In genomic region chrX:12971282-12972003, GRCh38 we compare ENCODE assay signal across 9 cellular contexts. TPM values are rescaled to one million over a fixed set of nuclear protein-coding genes. Genes with fewer than 3 reads are reported as not detected.
DNase-seq lines count a peak whose midpoint lies in the region; ATAC-seq and TF ChIP-seq lines count a peak whose summit lies in the region.
"Had no signal": no experiment of that assay in that cellular context is flagged by ENCODE, and none has a peak within 500 bp of the region (broad histone marks: within the 10 kb centered on the region; RNA-seq: fewer than 3 reads in every experiment).

No MANE protein-coding gene starts in this region.

- H3K9ac ChIP-seq in HUES6 (ENCODE audit: low read length), result peak overlapping the region; percentile 44

- ATAC-seq in WTC11 (no peak), left ventricle myocardium superior (peak; percentile 17), GM21515 (IDR thresholded peaks at IDR 0.05; ENCODE audit: unreplicated experiment) (no peak)
- no peak for ATAC-seq in stimulated activated naive CD8-positive, alpha-beta T cell treated with anti-CD3 and anti-CD28 coated beads, Interleukin-15, Interleukin-2, amounts not matched to agents 100 U/mL and 50 U/mL, for 24 hours
- ATAC-seq: HCT116 had no signal

- H3K4me1 Mint-ChIP-seq in WTC11, result peaks cover 38% of the 10 kb centered on the region

- peaks cover 37% of the 10 kb centered on the region for H3K4me1 ChIP-seq in HUES6 (ENCODE audit: control insufficient read depth, insufficient read depth, low read length)

- no peaks in the 10 kb centered on the region for H3K27me3 Mint-ChIP-seq in WTC11 (ENCODE audit: low read depth)

- H3K27ac ChIP-seq in HUES6 (ENCODE audit: low read depth, low read length), result peak overlapping the region; percentile 20; the same call in 1 of the 2 replicates

- peaks cover 13% of the 10 kb centered on the region for H3K9me3 ChIP-seq in HUES6 (ENCODE audit: control insufficient read depth, insufficient read depth, low read depth, low read length)

- H3K27ac Mint-ChIP-seq in WTC11, result peak overlapping the region; percentile 76

- no peak for TF ChIP-seq CTCF in WTC11 (IDR thresholded peaks at IDR 0.05)

- H3K36me3 Mint-ChIP-seq in WTC11, result peaks cover 19% of the 10 kb centered on the region

- H3K36me3 ChIP-seq in HUES6 (ENCODE audit: control insufficient read depth, insufficient read depth, low read length), result peaks cover 14% of the 10 kb centered on the region

- H3K9me3 Mint-ChIP-seq in WTC11, result no peaks in the 10 kb centered on the region

- POLR2A ChIA-PET in WTC11 (lab: Charles Lee), result no interaction called here

- no peaks in the 10 kb centered on the region; the same call in 1 of the 2 replicates for H3K27me3 ChIP-seq in HUES6 (ENCODE audit: control insufficient read depth, insufficient read depth, low read length)

- intact Hi-C loops in left ventricle myocardium superior (cut with micrococcal nuclease), result loop anchor here (10.0 kb wide), 1 partner anchor 513 kb away; no protein-coding TSS in a partner anchor

- no peak overlapping the region for H3K4me3 ChIP-seq in HUES6 (ENCODE audit: low read depth, low read length)

- CTCF ChIA-PET in WTC11 (lab: Charles Lee), result interaction anchor here (1.4 kb wide), 1 partner anchor 25 kb away, joined by 6 read pairs; no protein-coding TSS in a partner anchor

- H3K4me3 Mint-ChIP-seq in WTC11, result no peak overlapping the region

- no peak for DNase-seq in WTC11 (ENCODE audit: low spot score)
- peak; percentile 46 for DNase-seq in left ventricle myocardium superior
- peak; percentile 53 for DNase-seq in stimulated activated naive CD8-positive, alpha-beta T cell treated with anti-CD3 and anti-CD28 coated beads, Interleukin-15, Interleukin-2, amounts not matched to agents 100 U/mL and 50 U/mL, for 24 hours
- DNase-seq in HuH-7 (ENCODE audit: low spot score), result no peak
- DNase-seq in COLO668 (lab: John Stamatoyannopoulos, UW; ENCODE audit: unreplicated experiment), result no peak
- DNase-seq in NCI-H2196 (lab: John Stamatoyannopoulos, UW; ENCODE audit: unreplicated experiment), result no peak

TF ChIP-seq in WTC11, 78 proteins besides CTCF, POLR2A, EP300 and RAD21:
- TF ChIP-seq MYBL2 (CRISPR knock-in tag; IDR thresholded peaks at IDR 0.05) (no peak), TCF7 (CRISPR knock-in tag; IDR thresholded peaks at IDR 0.05; ENCODE audit: low read depth) (no peak), TEAD1 (CRISPR knock-in tag; IDR thresholded peaks at IDR 0.05) (no peak), ZNF121 (CRISPR knock-in tag; IDR thresholded peaks at IDR 0.05) (no peak), MXD4 (CRISPR knock-in tag; IDR thresholded peaks at IDR 0.05; ENCODE audit: borderline replicate concordance) (no peak), ZNF263 (CRISPR knock-in tag; IDR thresholded peaks at IDR 0.05; ENCODE audit: low read depth) (no peak), ZNF512 (CRISPR knock-in tag; IDR thresholded peaks at IDR 0.05; ENCODE audit: borderline replicate concordance) (no peak), TP53 (CRISPR knock-in tag; IDR thresholded peaks at IDR 0.05) (no peak), FOXK1 (CRISPR knock-in tag; IDR thresholded peaks at IDR 0.05) (no peak)
- TF ChIP-seq, protein P1, sequence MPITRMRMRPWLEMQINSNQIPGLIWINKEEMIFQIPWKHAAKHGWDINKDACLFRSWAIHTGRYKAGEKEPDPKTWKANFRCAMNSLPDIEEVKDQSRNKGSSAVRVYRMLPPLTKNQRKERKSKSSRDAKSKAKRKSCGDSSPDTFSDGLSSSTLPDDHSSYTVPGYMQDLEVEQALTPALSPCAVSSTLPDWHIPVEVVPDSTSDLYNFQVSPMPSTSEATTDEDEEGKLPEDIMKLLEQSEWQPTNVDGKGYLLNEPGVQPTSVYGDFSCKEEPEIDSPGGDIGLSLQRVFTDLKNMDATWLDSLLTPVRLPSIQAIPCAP (CRISPR knock-in tag; IDR thresholded peaks at IDR 0.05), result no peak
- TF ChIP-seq, protein P2, sequence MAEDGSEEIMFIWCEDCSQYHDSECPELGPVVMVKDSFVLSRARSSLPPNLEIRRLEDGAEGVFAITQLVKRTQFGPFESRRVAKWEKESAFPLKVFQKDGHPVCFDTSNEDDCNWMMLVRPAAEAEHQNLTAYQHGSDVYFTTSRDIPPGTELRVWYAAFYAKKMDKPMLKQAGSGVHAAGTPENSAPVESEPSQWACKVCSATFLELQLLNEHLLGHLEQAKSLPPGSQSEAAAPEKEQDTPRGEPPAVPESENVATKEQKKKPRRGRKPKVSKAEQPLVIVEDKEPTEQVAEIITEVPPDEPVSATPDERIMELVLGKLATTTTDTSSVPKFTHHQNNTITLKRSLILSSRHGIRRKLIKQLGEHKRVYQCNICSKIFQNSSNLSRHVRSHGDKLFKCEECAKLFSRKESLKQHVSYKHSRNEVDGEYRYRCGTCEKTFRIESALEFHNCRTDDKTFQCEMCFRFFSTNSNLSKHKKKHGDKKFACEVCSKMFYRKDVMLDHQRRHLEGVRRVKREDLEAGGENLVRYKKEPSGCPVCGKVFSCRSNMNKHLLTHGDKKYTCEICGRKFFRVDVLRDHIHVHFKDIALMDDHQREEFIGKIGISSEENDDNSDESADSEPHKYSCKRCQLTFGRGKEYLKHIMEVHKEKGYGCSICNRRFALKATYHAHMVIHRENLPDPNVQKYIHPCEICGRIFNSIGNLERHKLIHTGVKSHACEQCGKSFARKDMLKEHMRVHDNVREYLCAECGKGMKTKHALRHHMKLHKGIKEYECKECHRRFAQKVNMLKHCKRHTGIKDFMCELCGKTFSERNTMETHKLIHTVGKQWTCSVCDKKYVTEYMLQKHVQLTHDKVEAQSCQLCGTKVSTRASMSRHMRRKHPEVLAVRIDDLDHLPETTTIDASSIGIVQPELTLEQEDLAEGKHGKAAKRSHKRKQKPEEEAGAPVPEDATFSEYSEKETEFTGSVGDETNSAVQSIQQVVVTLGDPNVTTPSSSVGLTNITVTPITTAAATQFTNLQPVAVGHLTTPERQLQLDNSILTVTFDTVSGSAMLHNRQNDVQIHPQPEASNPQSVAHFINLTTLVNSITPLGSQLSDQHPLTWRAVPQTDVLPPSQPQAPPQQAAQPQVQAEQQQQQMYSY (CRISPR knock-in tag; IDR thresholded peaks at IDR 0.05), result no peak
- TF ChIP-seq, protein P3, sequence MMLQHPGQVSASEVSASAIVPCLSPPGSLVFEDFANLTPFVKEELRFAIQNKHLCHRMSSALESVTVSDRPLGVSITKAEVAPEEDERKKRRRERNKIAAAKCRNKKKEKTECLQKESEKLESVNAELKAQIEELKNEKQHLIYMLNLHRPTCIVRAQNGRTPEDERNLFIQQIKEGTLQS (CRISPR knock-in tag; conservative IDR thresholded peaks at IDR 0.05), result no peak
- TF ChIP-seq, protein P4, sequence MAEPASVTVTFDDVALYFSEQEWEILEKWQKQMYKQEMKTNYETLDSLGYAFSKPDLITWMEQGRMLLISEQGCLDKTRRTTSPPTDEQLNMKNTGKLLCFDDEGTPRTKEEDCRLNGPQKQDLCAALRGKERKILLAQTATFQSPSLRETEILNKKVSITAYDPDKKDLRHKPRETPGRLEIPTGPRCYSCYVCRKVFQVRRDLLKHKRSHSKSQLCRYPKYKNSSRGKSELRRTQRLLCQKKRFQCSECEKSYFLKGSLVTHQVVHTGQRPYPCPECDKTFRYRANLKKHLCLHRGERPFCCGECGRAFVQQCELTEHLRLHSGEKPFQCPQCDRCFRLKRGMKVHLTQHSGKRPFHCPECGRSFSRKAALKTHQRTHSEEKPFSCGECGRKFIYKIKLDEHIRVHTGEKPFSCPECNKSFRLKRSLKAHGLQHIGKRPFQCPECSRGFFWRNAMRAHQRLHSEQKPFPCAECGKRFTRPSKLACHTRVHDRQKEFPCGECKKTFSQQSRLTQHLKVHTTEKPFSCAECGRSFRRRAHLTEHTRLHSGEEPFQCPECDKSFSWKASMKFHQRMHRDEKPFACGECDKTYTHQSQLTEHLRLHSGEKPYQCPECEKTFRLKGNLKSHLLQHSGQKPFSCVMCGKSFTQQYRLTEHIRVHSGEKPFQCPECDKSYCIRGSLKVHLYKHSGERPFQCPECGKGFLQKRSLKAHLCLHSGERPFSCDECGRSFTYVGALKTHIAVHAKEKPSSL (CRISPR knock-in tag; conservative IDR thresholded peaks at IDR 0.05), result no peak

RNA-seq across cellular contexts. Expression of gene TMSB4X, which starts 3.5 kb away (rescaled TPM):
- total RNA-seq in WTC11 (2021) (2,375 to 2,595 TPM (median 2,468 TPM) in 3 replicates), left ventricle myocardium superior (942 TPM)

Comparison
In these comparisons a context has a peak if more than half of its experiments do, and no peak if none do; other contexts are left out.
1. DNase-seq: peak in left ventricle myocardium superior (single experiment) and stimulated activated naive CD8-positive, alpha-beta T cell treated with anti-CD3 and anti-CD28 coated beads, Interleukin-15, Interleukin-2, amounts not matched to agents 100 U/mL and 50 U/mL, for 24 hours (single experiment); none in WTC11 (single experiment), HuH-7 (single experiment), COLO668 (single experiment) and NCI-H2196 (single experiment).